30 cellular contexts compared by ENCODE assay signal in the genomic region with DNA sequence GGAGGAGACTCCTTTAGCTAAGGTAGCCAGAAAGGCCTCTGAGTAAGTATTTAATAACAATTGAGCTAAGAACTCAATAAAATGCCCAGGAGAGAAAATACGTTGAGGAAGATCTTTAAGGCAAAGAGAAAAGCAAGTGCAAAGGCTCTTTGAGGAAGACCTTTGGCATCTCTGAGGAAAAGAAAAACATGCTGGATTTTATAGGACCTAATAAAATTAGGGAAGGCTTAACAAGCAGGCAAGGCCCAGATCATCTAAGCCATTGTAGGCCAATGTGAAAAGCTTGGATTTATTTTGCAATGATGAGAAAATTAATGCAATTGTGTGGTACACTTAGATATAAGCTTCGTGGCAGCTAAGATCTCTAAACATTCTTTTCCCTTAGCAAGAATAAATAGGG.
DNase-seq lines count a peak whose midpoint lies in the region; ATAC-seq and TF ChIP-seq lines count a peak whose summit lies in the region.
"Had no signal": no experiment of that assay in that cellular context is flagged by ENCODE, and none has a peak within 500 bp of the region (broad histone marks: within the 10 kb centered on the region; RNA-seq: fewer than 3 reads in every experiment).

No MANE protein-coding gene starts in this region.

- in situ Hi-C loops in transverse colon (cut with MboI; ENCODE audit: low pct_ligation_motif_present in 1 of 4, low pct_unique_long_range_greater_than_20kb in 1 of 4, low sequenced_read_pairs in 3 of 4), result no loop called here

- H3K27ac Mint-ChIP-seq in HFFc6 (peak overlapping the region; percentile 42), WTC11 (peak overlapping the region; percentile 71)
- no peak overlapping the region for H3K27ac Mint-ChIP-seq in activated CD4-positive, alpha-beta T cell treated with anti-CD3 and anti-CD28 coated beads for 36 hours
- H3K27ac Mint-ChIP-seq: activated B cell treated with CpG ODN at 0.5 μM for 24 hours; activated naive CD8-positive, alpha-beta T cell treated with anti-CD3 and anti-CD28 coated beads, Interleukin-2, amount 10 ng/mL, durations not matched to agents 7 days and 5 days; IgD-negative memory B cell; T-cell had no signal

- H3K4me1 ChIP-seq in mesodermal cell (ENCODE audit: control insufficient read depth, insufficient read depth, low read length, poor library complexity, severe bottlenecking) (peaks cover 34% of the 10 kb centered on the region), transverse colon (peaks cover 6 to 60% (median 30%) of the 10 kb centered on the region in 4 donors)
- H3K4me1 ChIP-seq: ascending aorta, BLaER1 had no signal

- H3K27me3 ChIP-seq in transverse colon, result no peaks in the 10 kb centered on the region
- H3K27me3 ChIP-seq: ascending aorta, BLaER1, cardiac muscle cell, heart left ventricle, SJSA1, stomach, vagina had no signal

- DNase-seq in HFFc6, result no peak
- no peak for DNase-seq in WTC11 (ENCODE audit: low spot score)
- no peak for DNase-seq in transverse colon
- DNase-seq in activated CD4-positive, alpha-beta T cell treated with anti-CD3 and anti-CD28 coated beads for 36 hours, result no peak
- DNase-seq in foreskin fibroblast, result no peak
- DNase-seq in islet precursor cell, result no peak
- DNase-seq: activated B cell treated with CpG ODN at 0.5 μM for 24 hours; activated CD4-positive, alpha-beta T cell treated with anti-CD3 and anti-CD28 coated beads, Interleukin-2, amount 50 U/mL, for 1 hour; activated gamma-delta T cell; activated naive CD8-positive, alpha-beta T cell treated with anti-CD3 and anti-CD28 coated beads, Interleukin-2, amount 10 ng/mL, durations not matched to agents 7 days and 5 days; activated T-cell treated with anti-CD3 and anti-CD28 coated beads, Interleukin-2, amount 50 U/mL, for 1 hour; cortex of kidney; heart left ventricle; NCI-H1092 treated with DMSO at 0.1 percent for 48 hours; NCI-H1694 treated with DMSO at 0.1 percent for 48 hours; NCI-H446 treated with DMSO at 0.1 percent for 48 hours; stimulated activated CD4-positive, alpha-beta T cell treated with anti-CD3 and anti-CD28 coated beads, Interleukin-12 subunit alpha, Interleukin-12 subunit beta, amount 100 ng/mL, for 4 hours; stimulated activated CD4-positive, alpha-beta T cell treated with anti-CD3 and anti-CD28 coated beads, Interleukin-4, amount 100 ng/mL, for 1 hour; stomach; T-cell had no signal

- no peaks in the 10 kb centered on the region for H3K36me3 Mint-ChIP-seq in HFFc6 (ENCODE audit: low read depth)
- peaks cover 9% of the 10 kb centered on the region for H3K36me3 Mint-ChIP-seq in WTC11
- no peaks in the 10 kb centered on the region for H3K36me3 Mint-ChIP-seq in activated CD4-positive, alpha-beta T cell treated with anti-CD3 and anti-CD28 coated beads for 36 hours (ENCODE audit: low read depth)
- H3K36me3 Mint-ChIP-seq: activated naive CD8-positive, alpha-beta T cell treated with anti-CD3 and anti-CD28 coated beads, Interleukin-2, amount 10 ng/mL, durations not matched to agents 7 days and 5 days; IgD-negative memory B cell; T-cell had no signal

- ATAC-seq in WTC11, result no peak
- ATAC-seq in activated CD4-positive, alpha-beta T cell treated with anti-CD3 and anti-CD28 coated beads for 36 hours, result no peak
- ATAC-seq: sciatic nerve, T-cell had no signal

- no peaks in the 10 kb centered on the region for H3K36me3 ChIP-seq in mesodermal cell (ENCODE audit: control insufficient read depth, insufficient read depth, low read length)
- no peaks in the 10 kb centered on the region for H3K36me3 ChIP-seq in transverse colon
- H3K36me3 ChIP-seq: ascending aorta, BLaER1, cardiac muscle cell, heart left ventricle, stomach, vagina had no signal

- POLR2A ChIA-PET in WTC11 (lab: Charles Lee), result no interaction called here
- POLR2A ChIA-PET in activated CD4-positive, alpha-beta T cell treated with anti-CD3 and anti-CD28 coated beads for 36 hours (lab: Charles Lee), result interaction anchor here (0.6 kb wide), 1 partner anchor 141 kb away, joined by 3 read pairs; no protein-coding TSS in a partner anchor

- 50 to 70% methylated on average over 1 of the region's 2 CpGs for WGBS in mesodermal cell (ENCODE audit: insufficient coverage in 2 of 2), 2 experiments
- WGBS in transverse colon (ENCODE audit: low coverage in 1 of 2), 2 donors, result 29 to 34% methylated on average over 2 of the region's 2 CpGs

- H3K4me3 Mint-ChIP-seq in HFFc6 (no peak overlapping the region), WTC11 (no peak overlapping the region)
- H3K4me3 Mint-ChIP-seq in activated CD4-positive, alpha-beta T cell treated with anti-CD3 and anti-CD28 coated beads for 36 hours, result no peak overlapping the region
- H3K4me3 Mint-ChIP-seq: activated B cell treated with CpG ODN at 0.5 μM for 24 hours; activated naive CD8-positive, alpha-beta T cell treated with anti-CD3 and anti-CD28 coated beads, Interleukin-2, amount 10 ng/mL, durations not matched to agents 7 days and 5 days; IgD-negative memory B cell; T-cell had no signal

- H3K4me3 ChIP-seq in mesodermal cell (ENCODE audit: extremely low read depth, insufficient read depth, low read length, poor library complexity, severe bottlenecking) (no peak overlapping the region), transverse colon (no peak overlapping the region), foreskin fibroblast (ENCODE audit: low read depth in 1 of 2, low read length in 2 of 2) (no peak overlapping the region)
- H3K4me3 ChIP-seq: ascending aorta, BLaER1, cardiac muscle cell, heart left ventricle, lung, SJSA1, stomach, vagina had no signal

- CTCF ChIA-PET in WTC11 (lab: Charles Lee), result interaction anchor here (2.2 kb wide), 1 partner anchor 12 kb away, joined by 5 read pairs; no protein-coding TSS in a partner anchor
- CTCF ChIA-PET in activated CD4-positive, alpha-beta T cell treated with anti-CD3 and anti-CD28 coated beads for 36 hours (lab: Charles Lee), result interaction anchor here (0.6 kb wide), 1 partner anchor 97 kb away, joined by 3 read pairs; no protein-coding TSS in a partner anchor

- no peaks in the 10 kb centered on the region for H3K9me3 ChIP-seq in mesodermal cell (ENCODE audit: control insufficient read depth, low read length)
- H3K9me3 ChIP-seq in transverse colon, result no peaks in the 10 kb centered on the region
- H3K9me3 ChIP-seq: ascending aorta, BLaER1, heart left ventricle, SJSA1, stomach, vagina had no signal

- TF ChIP-seq EP300 in transverse colon (IDR thresholded peaks at IDR 0.05; ENCODE audit: low read depth), result no peak

- H3K27ac ChIP-seq in mesodermal cell (ENCODE audit: low read depth, low read length, severe bottlenecking) (peak overlapping the region; percentile 18), transverse colon (peak overlapping the region; percentile 44 to 71 (median 64))
- H3K27ac ChIP-seq: ascending aorta, BLaER1, RWPE1, SJSA1, stomach, vagina had no signal

- H3K4me1 Mint-ChIP-seq in HFFc6 (ENCODE audit: low read depth), result peaks cover 76% of the 10 kb centered on the region
- peaks cover 85% of the 10 kb centered on the region for H3K4me1 Mint-ChIP-seq in WTC11
- no peaks in the 10 kb centered on the region for H3K4me1 Mint-ChIP-seq in activated CD4-positive, alpha-beta T cell treated with anti-CD3 and anti-CD28 coated beads for 36 hours
- H3K4me1 Mint-ChIP-seq: activated B cell treated with CpG ODN at 0.5 μM for 24 hours; activated naive CD8-positive, alpha-beta T cell treated with anti-CD3 and anti-CD28 coated beads, Interleukin-2, amount 10 ng/mL, durations not matched to agents 7 days and 5 days; IgD-negative memory B cell; T-cell had no signal

- intact Hi-C loops in transverse colon (cut with DNase I; ENCODE audit: low total_unique reads), result no loop called here
- intact Hi-C loops in activated CD4-positive, alpha-beta T cell treated with anti-CD3 and anti-CD28 coated beads for 36 hours (cut with DNase I, micrococcal nuclease), result no loop called here

- TF ChIP-seq CTCF in HFFc6 (IDR thresholded peaks at IDR 0.05), result no peak
- TF ChIP-seq CTCF in WTC11 (IDR thresholded peaks at IDR 0.05), result no peak
- no peak for TF ChIP-seq CTCF in transverse colon (IDR thresholded peaks at IDR 0.05)
- TF ChIP-seq CTCF in foreskin fibroblast (IDR thresholded peaks at IDR 0.05; ENCODE audit: low read depth, low read length), result no peak

- H3K27me3 Mint-ChIP-seq in HFFc6 (ENCODE audit: insufficient read depth) (peaks cover 2% of the 10 kb centered on the region), WTC11 (ENCODE audit: low read depth) (no peaks in the 10 kb centered on the region)
- H3K27me3 Mint-ChIP-seq in activated CD4-positive, alpha-beta T cell treated with anti-CD3 and anti-CD28 coated beads for 36 hours, result peaks cover 20% of the 10 kb centered on the region

- TF ChIP-seq POLR2A in transverse colon (IDR thresholded peaks at IDR 0.05), result no peak

- H3K9me3 Mint-ChIP-seq in HFFc6, result no peaks in the 10 kb centered on the region
- peaks cover 9% of the 10 kb centered on the region for H3K9me3 Mint-ChIP-seq in WTC11
- H3K9me3 Mint-ChIP-seq in activated CD4-positive, alpha-beta T cell treated with anti-CD3 and anti-CD28 coated beads for 36 hours (ENCODE audit: low read depth), result no peaks in the 10 kb centered on the region
- H3K9me3 Mint-ChIP-seq: activated B cell treated with CpG ODN at 0.5 μM for 24 hours; activated naive CD8-positive, alpha-beta T cell treated with anti-CD3 and anti-CD28 coated beads, Interleukin-2, amount 10 ng/mL, durations not matched to agents 7 days and 5 days; T-cell had no signal

TF ChIP-seq in WTC11, 78 proteins besides CTCF, POLR2A, EP300 and RAD21 (continues in another document):
- no peak for TF ChIP-seq NFYB (CRISPR knock-in tag; conservative IDR thresholded peaks at IDR 0.05; ENCODE audit: low read depth)
